8 cellular contexts compared by ENCODE assay signal in the genomic region with DNA sequence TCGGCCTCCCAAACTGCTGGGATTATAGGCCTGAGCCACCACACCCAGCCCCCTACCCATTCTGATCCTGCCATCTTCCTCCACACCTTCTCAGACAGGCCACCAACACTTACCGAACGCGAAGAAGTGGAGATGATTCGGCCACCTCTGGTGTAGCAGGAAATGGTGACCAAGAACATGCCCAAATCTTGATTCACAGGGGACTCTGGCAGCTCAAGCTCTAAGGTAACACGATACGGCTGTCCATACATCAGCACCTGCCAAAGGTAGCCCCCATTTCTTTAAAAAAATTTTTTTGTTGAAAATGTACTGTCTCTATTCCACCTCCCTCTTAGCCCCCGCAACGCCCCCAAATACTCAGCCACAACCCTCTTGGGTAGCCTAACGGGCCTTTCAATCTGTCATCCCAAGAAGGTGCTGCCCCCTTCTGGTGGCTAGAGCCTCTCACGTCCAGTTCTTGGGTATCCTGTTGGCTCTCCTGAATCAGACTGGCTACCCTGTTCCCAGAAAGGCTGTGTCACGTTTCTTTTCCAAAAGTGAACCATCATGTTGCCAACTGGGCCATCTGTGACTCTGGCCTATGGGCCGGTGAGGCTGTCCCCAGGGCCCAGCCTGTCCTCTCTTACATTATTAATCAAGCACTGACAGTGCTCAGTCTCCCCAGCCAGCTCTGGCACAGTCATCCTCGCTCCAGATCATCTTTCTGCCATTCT. TPM values are rescaled to one million over a fixed set of nuclear protein-coding genes. Genes with fewer than 3 reads are reported as not detected.
DNase-seq lines count a peak whose midpoint lies in the region; ATAC-seq and TF ChIP-seq lines count a peak whose summit lies in the region.

No MANE protein-coding gene starts in this region.

- H3K4me3 ChIP-seq in HCT116 (replicated peaks in 1 of 2; ENCODE audit: low read depth in 1 of 2, low read length in 2 of 2) (no peak overlapping the region), OCI-LY7 (ENCODE audit: low read depth, low read length, poor library complexity, severe bottlenecking) (no peak overlapping the region), esophagus muscularis mucosa (no peak overlapping the region)

- peak overlapping the region; percentile 56 for H3K27ac ChIP-seq in HCT116 (ENCODE audit: low read depth, low read length)
- no peak overlapping the region for H3K27ac ChIP-seq in OCI-LY7 (ENCODE audit: low read depth, low read length, poor library complexity, severe bottlenecking)
- H3K27ac ChIP-seq in esophagus muscularis mucosa (replicated peaks in 1 of 4), result peak overlapping the region in 1 of 4 donors; percentile 7

- RAD21 ChIA-PET in HCT116 (lab: Charles Lee; ENCODE audit: low non-redundant PET in 1 of 2, low total read pairs in 2 of 2, uncharacterized antibody in 2 of 2, unreplicated experiment in 2 of 2), result no interaction called here

- H3K9ac ChIP-seq in HCT116 (ENCODE audit: low read length), result no peak overlapping the region

- intact Hi-C loops in HCT116 (cut with micrococcal nuclease) (loop anchor here (2.0 to 5.0 kb wide), 2 partner anchors 14 to 297 kb away; no protein-coding TSS in a partner anchor), OCI-LY7 (cut with micrococcal nuclease; ENCODE audit: unreplicated experiment) (no loop called here), esophagus muscularis mucosa (cut with DNase I) (loop anchor here (5.0 kb wide), 1 partner anchor 312 kb away; no protein-coding TSS in a partner anchor)

- BruUV-seq in HCT116 (replicated peaks; lab: Mats Ljungman, UMichigan), result no TSS peak
- BruUV-seq in OCI-LY7 (replicated peaks; lab: Mats Ljungman, UMichigan), result no TSS peak

- H3K79me2 ChIP-seq in HCT116 (ENCODE audit: insufficient read depth, low read length) (no peaks in the 10 kb centered on the region), OCI-LY7 (ENCODE audit: insufficient read depth, low read depth, low read length) (no peaks in the 10 kb centered on the region)

- peak in 13 of 14 donors; percentile 3 to 91 (median 40) for DNase-seq in C1 segment of cervical spinal cord (lab: John Stamatoyannopoulos, UW)
- DNase-seq in HCT116 (ENCODE audit: low read depth, low spot score), result peak; percentile 72
- peak; percentile 76 for DNase-seq in OCI-LY7 (ENCODE audit: low spot score)
- peak; percentile 64 for DNase-seq in activated T-cell treated with anti-CD3 and anti-CD28 coated beads for 48 hours (ENCODE audit: low read depth)
- DNase-seq in esophagus muscularis mucosa (ENCODE audit: extremely low spot score), result peak; percentile 93
- DNase-seq in stimulated activated naive CD8-positive, alpha-beta T cell treated with anti-CD3 and anti-CD28 coated beads, Interleukin-15, Interleukin-2, amounts not matched to agents 100 U/mL and 50 U/mL, for 24 hours, result peak; percentile 82

- no peak overlapping the region for H3K4me2 ChIP-seq in HCT116 (ENCODE audit: low read length)
- no peak overlapping the region for H3K4me2 ChIP-seq in OCI-LY7 (ENCODE audit: low read length)

- H3K4me3 Mint-ChIP-seq in nephron, result no peak overlapping the region

- H3K9me3 ChIP-seq in HCT116 (ENCODE audit: control insufficient read depth in 1 of 2, insufficient read depth in 1 of 2, low read depth in 1 of 2, low read length in 2 of 2), result no peaks in the 10 kb centered on the region
- H3K9me3 ChIP-seq in OCI-LY7 (ENCODE audit: low read length), result no peaks in the 10 kb centered on the region
- no peaks in the 10 kb centered on the region for H3K9me3 ChIP-seq in esophagus muscularis mucosa

- WGBS in esophagus muscularis mucosa, result 44% methylated on average over 14 of the region's 14 CpGs

- ATAC-seq in HCT116 (peak; percentile 90), GM18867 (IDR thresholded peaks at IDR 0.05; ENCODE audit: unreplicated experiment) (no peak)
- peak; percentile 80 for ATAC-seq in stimulated activated naive CD8-positive, alpha-beta T cell treated with anti-CD3 and anti-CD28 coated beads, Interleukin-15, Interleukin-2, amounts not matched to agents 100 U/mL and 50 U/mL, for 24 hours

- H3K9me2 ChIP-seq in HCT116 (ENCODE audit: insufficient read depth), result no peaks in the 10 kb centered on the region
- no peaks in the 10 kb centered on the region for H3K9me2 ChIP-seq in OCI-LY7 (ENCODE audit: insufficient read depth, low read length)

- H3K36me3 ChIP-seq in HCT116 (ENCODE audit: control insufficient read depth in 1 of 2, insufficient read depth in 2 of 2, low read length in 2 of 2), result peaks cover 19 to 30% of the 10 kb centered on the region in 2 experiments; a peak in 3 of 4 replicates
- H3K36me3 ChIP-seq in OCI-LY7 (ENCODE audit: insufficient read depth, low read length), result peaks cover 66% of the 10 kb centered on the region
- H3K36me3 ChIP-seq in esophagus muscularis mucosa, result peaks cover 17 to 48% (median 37%) of the 10 kb centered on the region in 4 donors

- no peak overlapping the region for H2AFZ ChIP-seq in HCT116 (ENCODE audit: low read depth, low read length, poor library complexity, severe bottlenecking)
- no peak overlapping the region for H2AFZ ChIP-seq in OCI-LY7 (ENCODE audit: low read length)

- no peak for TF ChIP-seq POLR2A in HCT116 (IDR thresholded peaks at IDR 0.05; ENCODE audit: borderline replicate concordance, extremely low read depth, insufficient read depth, insufficient read length)
- no peak for TF ChIP-seq POLR2A in esophagus muscularis mucosa (IDR thresholded peaks at IDR 0.05; ENCODE audit: low read depth)

- no peaks in the 10 kb centered on the region for H3K9me3 Mint-ChIP-seq in nephron

- peaks cover 4% of the 10 kb centered on the region for H3K27me3 Mint-ChIP-seq in nephron (ENCODE audit: low read depth)

- peaks cover 44% of the 10 kb centered on the region for H3K36me3 Mint-ChIP-seq in nephron (ENCODE audit: low read depth)

- POLR2A ChIA-PET in HCT116 (lab: Charles Lee) (interaction anchor here (1.7 to 2.0 kb wide), 2 partner anchors 26 to 30 kb away, joined by 3 to 6 read pairs; a partner anchor contains a TSS), OCI-LY7 (lab: Charles Lee) (interaction anchor here (0.6 to 1.5 kb wide), 2 partner anchors 17 to 29 kb away, joined by 3 to 5 read pairs; a partner anchor contains a TSS)

- CTCF ChIA-PET in HCT116 (lab: Charles Lee), result interaction anchor here (0.6 to 3.7 kb wide), 8 partner anchors 8 to 300 kb away, joined by 3 to 15 read pairs (median 4); a partner anchor contains a TSS
- CTCF ChIA-PET in OCI-LY7 (lab: Charles Lee; ENCODE audit: unreplicated experiment), result no interaction called here

- peak overlapping the region in 2 of 3 experiments; percentile 66 to 78 for H3K27ac Mint-ChIP-seq in nephron

- H4K20me1 ChIP-seq in HCT116 (ENCODE audit: insufficient read depth) (no peaks in the 10 kb centered on the region), OCI-LY7 (ENCODE audit: insufficient read depth, low read length) (no peaks in the 10 kb centered on the region)

- TF ChIP-seq RAD21 in HCT116 (IDR thresholded peaks at IDR 0.05; ENCODE audit: low read depth), result peak; percentile 80

- H3K4me1 ChIP-seq in HCT116 (ENCODE audit: control insufficient read depth in 1 of 2, insufficient read depth in 2 of 2, low read length in 2 of 2), result no peaks in the 10 kb centered on the region
- no peaks in the 10 kb centered on the region for H3K4me1 ChIP-seq in OCI-LY7 (ENCODE audit: insufficient read depth, low read length, poor library complexity, severe bottlenecking)
- H3K4me1 ChIP-seq in esophagus muscularis mucosa, result peaks cover 8 to 24% (median 16%) of the 10 kb centered on the region in 4 donors

- H3K4me1 Mint-ChIP-seq in nephron, result peaks cover 14% of the 10 kb centered on the region

- no peaks in the 10 kb centered on the region for H3K27me3 ChIP-seq in HCT116 (ENCODE audit: insufficient read depth, low read length)
- no peaks in the 10 kb centered on the region for H3K27me3 ChIP-seq in esophagus muscularis mucosa

- no peak for TF ChIP-seq EP300 in esophagus muscularis mucosa (IDR thresholded peaks at IDR 0.05)

- TF ChIP-seq CTCF in HCT116 (IDR thresholded peaks at IDR 0.05 in 2 of 3, conservative IDR thresholded peaks at IDR 0.05 in 1 of 3; ENCODE audit: borderline replicate concordance in 1 of 3, insufficient read depth in 1 of 3, low read depth in 2 of 3, low read length in 2 of 3) (peak; percentile 86 to 88 (median 87); a peak in 5 of 6 replicates), OCI-LY7 (conservative IDR thresholded peaks at IDR 0.05; ENCODE audit: low read length) (peak; percentile 95), esophagus muscularis mucosa (IDR thresholded peaks at IDR 0.05) (peak; percentile 73 to 81 (median 79)), nephron (IDR thresholded peaks at IDR 0.05; ENCODE audit: unreplicated experiment in 3 of 3) (peak; percentile 62 to 75 (median 73))

RNA-seq across cellular contexts. Expression of a gene that starts 5.3 kb away (rescaled TPM):
- total RNA-seq in HCT116 (2021; ENCODE audit: unreplicated experiment), result 0.71 TPM
- polyA plus RNA-seq in HCT116 (2012), result 0.14 and 0.17 TPM in 2 replicates
- total RNA-seq in OCI-LY7 (2014; rRNA removed; shearing (Covaris generic)), result 0.79 and 1.3 TPM in 2 replicates
- total RNA-seq in OCI-LY7 (2022), result 0.65 TPM in 2 replicates
- total RNA-seq in esophagus muscularis mucosa, result 10 to 100 TPM; 29.9 to 48.2 (median 39.2) TPM

RNA-seq across cellular contexts. Expression of a gene that starts 12.6 kb away (rescaled TPM):
- total RNA-seq in HCT116 (2021; ENCODE audit: unreplicated experiment) (62.0 TPM), OCI-LY7 (2022) (46.2 and 46.7 TPM in 2 replicates), esophagus muscularis mucosa (10 to 100 TPM; 25.3 to 58.1 (median 39.2) TPM)
- 58.7 and 71.5 TPM in 2 replicates for polyA plus RNA-seq in HCT116 (2012)
- 20.7 and 21.6 TPM in 2 replicates for total RNA-seq in OCI-LY7 (2014; rRNA removed; shearing (Covaris generic))

RNA-seq across cellular contexts. Expression of a gene that starts 12.9 kb away (rescaled TPM):
- total RNA-seq in HCT116 (2021; ENCODE audit: unreplicated experiment), result not detected
- polyA plus RNA-seq in HCT116 (2012), result 1.0 and 1.3 TPM in 2 replicates
- total RNA-seq in OCI-LY7 (2014; rRNA removed; shearing (Covaris generic)), result not detected in 2 replicates
- not detected in 2 replicates for total RNA-seq in OCI-LY7 (2022)
- 1 to 10 TPM in 2 of 4 donors, under 1 TPM in 2; 0.65 to 1.5 (median 1.0) TPM for total RNA-seq in esophagus muscularis mucosa

RNA-seq across cellular contexts. Expression of a gene that starts 15.7 kb away (rescaled TPM):
- total RNA-seq in HCT116 (2021; ENCODE audit: unreplicated experiment) (94.2 TPM), OCI-LY7 (2022) (129 and 140 TPM in 2 replicates), esophagus muscularis mucosa (100 to 1,000 TPM; 192 to 277 (median 234) TPM)
- polyA plus RNA-seq in HCT116 (2012), result 113 and 125 TPM in 2 replicates
- total RNA-seq in OCI-LY7 (2014; rRNA removed; shearing (Covaris generic)), result 101 and 123 TPM in 2 replicates

RNA-seq across cellular contexts. Expression of a gene that starts 22.5 kb away (rescaled TPM):
- total RNA-seq in HCT116 (2021; ENCODE audit: unreplicated experiment) (14.7 TPM), OCI-LY7 (2022) (22.3 and 22.8 TPM in 2 replicates), esophagus muscularis mucosa (1 to 10 TPM; 1.6 to 2.5 (median 1.7) TPM)
- polyA plus RNA-seq in HCT116 (2012), result 3.5 and 3.6 TPM in 2 replicates
- total RNA-seq in OCI-LY7 (2014; rRNA removed; shearing (Covaris generic)), result 7.1 and 9.3 TPM in 2 replicates

Comparison
In these comparisons a context has a peak if more than half of its experiments do, and no peak if none do; other contexts are left out.
1. DNase-seq: peak in every context shown above with its lines; median percentile 93 in esophagus muscularis mucosa; 82 in stimulated activated naive CD8-positive, alpha-beta T cell treated with anti-CD3 and anti-CD28 coated beads, Interleukin-15, Interleukin-2, amounts not matched to agents 100 U/mL and 50 U/mL, for 24 hours; 76 in OCI-LY7; 72 in HCT116; 64 in activated T-cell treated with anti-CD3 and anti-CD28 coated beads for 48 hours; 40 in C1 segment of cervical spinal cord.
2. RNA of a gene that starts 5.3 kb away (total RNA-seq): 29.9 to 48.2 TPM in esophagus muscularis mucosa; 0.65 to 1.3 TPM in OCI-LY7 and 0.71 TPM in HCT116 (single experiment); every median in the first group is over 10 times any median in the second.
3. Peak in every context shown above with its lines, with median percentiles within 50 percentile points of each other: CTCF ChIP-seq.